In genomic region chrX:16696956-16697355, GRCh38 we compare ENCODE assay signal across 2 cellular contexts.
TF ChIP-seq lines count a peak whose summit lies in the region.

No MANE protein-coding gene starts in this region.

TF ChIP-seq in WTC11, 78 proteins besides CTCF, POLR2A, EP300 and RAD21:
- no peak for TF ChIP-seq EMX1 (CRISPR knock-in tag; IDR thresholded peaks at IDR 0.05)
- no peak for TF ChIP-seq MXD4 (CRISPR knock-in tag; IDR thresholded peaks at IDR 0.05; ENCODE audit: borderline replicate concordance)
- TF ChIP-seq CDX4 (CRISPR knock-in tag; IDR thresholded peaks at IDR 0.05; ENCODE audit: borderline replicate concordance): no peak
- TF ChIP-seq TP53 (CRISPR knock-in tag; IDR thresholded peaks at IDR 0.05): no peak
- no peak for TF ChIP-seq JUN (CRISPR knock-in tag; IDR thresholded peaks at IDR 0.05)
- TF ChIP-seq FOXP4 (CRISPR knock-in tag; IDR thresholded peaks at IDR 0.05): no peak
- TF ChIP-seq KAT7 (CRISPR knock-in tag; IDR thresholded peaks at IDR 0.05; ENCODE audit: borderline replicate concordance): no peak
- TF ChIP-seq ARID4B (CRISPR knock-in tag; IDR thresholded peaks at IDR 0.05; ENCODE audit: borderline replicate concordance): no peak
- no peak for TF ChIP-seq ZNF232 (CRISPR knock-in tag; IDR thresholded peaks at IDR 0.05)
- TF ChIP-seq TEAD4 (CRISPR knock-in tag; IDR thresholded peaks at IDR 0.05): no peak
- TF ChIP-seq PREB (CRISPR knock-in tag; IDR thresholded peaks at IDR 0.05; ENCODE audit: borderline replicate concordance): no peak

TF ChIP-seq in HepG2, 621 proteins besides CTCF, POLR2A, EP300 and RAD21:
- no peak for TF ChIP-seq ZBTB43 (CRISPR knock-in tag; conservative IDR thresholded peaks at IDR 0.05)
- no peak for TF ChIP-seq ATAD3A (CRISPR knock-in tag; IDR thresholded peaks at IDR 0.05)
- TF ChIP-seq RXRB (CRISPR knock-in tag; IDR thresholded peaks at IDR 0.05; ENCODE audit: borderline replicate concordance): no peak
- TF ChIP-seq ZNF24 (IDR thresholded peaks at IDR 0.05): no peak
- TF ChIP-seq ZNF224 (CRISPR knock-in tag; IDR thresholded peaks at IDR 0.05): no peak
- TF ChIP-seq ZNF576 (CRISPR knock-in tag; IDR thresholded peaks at IDR 0.05): no peak
- no peak for TF ChIP-seq ZNF468 (CRISPR knock-in tag; IDR thresholded peaks at IDR 0.05)
- no peak for TF ChIP-seq IRF1 (CRISPR knock-in tag; IDR thresholded peaks at IDR 0.05; ENCODE audit: low read depth)
- 0 out of 2 replicates have a peak, but pooled peaks have one; percentile 26 for TF ChIP-seq RARA (CRISPR knock-in tag; IDR thresholded peaks at IDR 0.05)
- TF ChIP-seq SKI (IDR thresholded peaks at IDR 0.05; ENCODE audit: partially characterized antibody): peak; percentile 24
- TF ChIP-seq ZKSCAN5 (CRISPR knock-in tag; IDR thresholded peaks at IDR 0.05): no peak
- TF ChIP-seq E2F2 (CRISPR knock-in tag; IDR thresholded peaks at IDR 0.05; ENCODE audit: borderline replicate concordance): no peak
- peak; percentile 71 for TF ChIP-seq ZNF652 (CRISPR knock-in tag; IDR thresholded peaks at IDR 0.05; ENCODE audit: borderline replicate concordance, low read depth)
- TF ChIP-seq ZNF775 (CRISPR knock-in tag; IDR thresholded peaks at IDR 0.05; ENCODE audit: borderline replicate concordance): no peak
- no peak for TF ChIP-seq SOX6 (IDR thresholded peaks at IDR 0.05)
- peak; percentile 19; the same call in 1 of the 2 replicates for TF ChIP-seq SOX6 (CRISPR knock-in tag; IDR thresholded peaks at IDR 0.05)
- no peak for TF ChIP-seq MIER2 (CRISPR knock-in tag; IDR thresholded peaks at IDR 0.05)
- TF ChIP-seq THYN1 (CRISPR knock-in tag; IDR thresholded peaks at IDR 0.05; ENCODE audit: borderline replicate concordance, low read depth): no peak
- TF ChIP-seq NBN (conservative IDR thresholded peaks at IDR 0.05): no peak
- TF ChIP-seq ZMYM4 (CRISPR knock-in tag; IDR thresholded peaks at IDR 0.05): no peak
- no peak for TF ChIP-seq ZFP91 (CRISPR knock-in tag; IDR thresholded peaks at IDR 0.05; ENCODE audit: borderline replicate concordance)
- TF ChIP-seq SNAPC2 (CRISPR knock-in tag; IDR thresholded peaks at IDR 0.05): no peak
- no peak for TF ChIP-seq HNF4G (IDR thresholded peaks at IDR 0.05; ENCODE audit: borderline replicate concordance, low read depth, low read length)
- no peak for TF ChIP-seq HNF4G (CRISPR knock-in tag; IDR thresholded peaks at IDR 0.05; ENCODE audit: borderline replicate concordance, low read depth)
- no peak for TF ChIP-seq GFI1 (CRISPR knock-in tag; IDR thresholded peaks at IDR 0.05; ENCODE audit: borderline replicate concordance)
- no peak for TF ChIP-seq REXO4 (CRISPR knock-in tag; IDR thresholded peaks at IDR 0.05; ENCODE audit: borderline replicate concordance)
- no peak for TF ChIP-seq YEATS4 (CRISPR knock-in tag; IDR thresholded peaks at IDR 0.05; ENCODE audit: borderline replicate concordance)
- TF ChIP-seq ZNF136 (CRISPR knock-in tag; IDR thresholded peaks at IDR 0.05; ENCODE audit: low read depth): no peak
- no peak for TF ChIP-seq ATM (IDR thresholded peaks at IDR 0.05; ENCODE audit: borderline replicate concordance)
- TF ChIP-seq ZSCAN25 (CRISPR knock-in tag; IDR thresholded peaks at IDR 0.05): no peak
- no peak for TF ChIP-seq RNF219 (CRISPR knock-in tag; IDR thresholded peaks at IDR 0.05)
- no peak for TF ChIP-seq ZNF616 (CRISPR knock-in tag; IDR thresholded peaks at IDR 0.05; ENCODE audit: low read depth)
- TF ChIP-seq ZNF503 (CRISPR knock-in tag; IDR thresholded peaks at IDR 0.05): no peak
- no peak for TF ChIP-seq CREBL2 (CRISPR knock-in tag; IDR thresholded peaks at IDR 0.05; ENCODE audit: borderline replicate concordance)
- no peak for TF ChIP-seq CCAR2 (optimal IDR thresholded peaks at IDR 0.05; ENCODE audit: low read depth, low read length)
